In the genomic region with DNA sequence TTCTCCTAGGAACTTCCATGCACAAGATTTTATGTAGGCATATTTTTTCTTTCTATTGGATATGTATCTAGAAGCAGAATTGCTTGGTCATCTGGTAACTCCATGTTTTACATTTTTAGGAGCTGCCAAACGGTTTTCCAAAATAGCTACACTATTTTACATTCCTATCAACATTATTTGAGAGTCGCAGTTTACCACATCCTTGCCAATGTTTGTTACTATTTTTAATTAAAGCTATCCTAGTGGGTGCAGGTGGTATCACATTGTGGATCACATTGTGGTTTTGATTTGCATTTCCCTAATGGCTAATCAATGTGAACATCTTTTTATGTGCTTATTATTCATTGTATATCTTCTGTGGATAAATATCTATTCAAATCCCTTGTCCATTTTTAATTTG, we compare ENCODE assay signal across 21 cellular contexts. TPM values are rescaled to one million over a fixed set of nuclear protein-coding genes. Genes with fewer than 3 reads are reported as not detected.
"Had no signal": no experiment of that assay in that cellular context is flagged by ENCODE, and none has a peak within 500 bp of the region (broad histone marks: within the 10 kb centered on the region; RNA-seq: fewer than 3 reads in every experiment).

No MANE protein-coding gene starts in this region.

- H3K27me3 ChIP-seq: colonic mucosa, heart left ventricle, suprapubic skin, tibial artery, upper lobe of right lung had no signal

- H3K36me3 Mint-ChIP-seq: stimulated activated effector memory CD8-positive, alpha-beta T cell treated with anti-CD3 and anti-CD28 coated beads, Interleukin-12 subunit alpha, Interleukin-12 subunit beta, amount 100 ng/mL, for 72 hours had no signal

- H3K4me1 Mint-ChIP-seq: stimulated activated effector memory CD8-positive, alpha-beta T cell treated with anti-CD3 and anti-CD28 coated beads, Interleukin-12 subunit alpha, Interleukin-12 subunit beta, amount 100 ng/mL, for 72 hours had no signal

- H3K4me3 Mint-ChIP-seq: nephron progenitor cell; stimulated activated effector memory CD8-positive, alpha-beta T cell treated with anti-CD3 and anti-CD28 coated beads, Interleukin-12 subunit alpha, Interleukin-12 subunit beta, amount 100 ng/mL, for 72 hours had no signal

- ATAC-seq: heart left ventricle; left colon; left ventricle myocardium superior; right cardiac atrium; stimulated activated effector memory CD8-positive, alpha-beta T cell treated with anti-CD3 and anti-CD28 coated beads, Interleukin-12 subunit alpha, Interleukin-12 subunit beta, amount 100 ng/mL, for 72 hours; stimulated activated naive CD8-positive, alpha-beta T cell treated with anti-CD3 and anti-CD28 coated beads, Interleukin-15, Interleukin-2, amounts not matched to agents 100 U/mL and 50 U/mL, for 24 hours; upper lobe of right lung had no signal

- DNase-seq: colonic mucosa; dermis blood vessel endothelial cell; foreskin melanocyte; heart left ventricle; hippocampal formation; left colon; left ventricle myocardium superior; mesenchymal stem cell; midbrain; nephron progenitor cell; right cardiac atrium; stimulated activated CD4-positive, alpha-beta T cell treated with anti-CD3 and anti-CD28 coated beads, Interleukin-4, amount 100 ng/mL, for 1 hour; stimulated activated CD8-positive, alpha-beta memory T cell treated with anti-CD3 and anti-CD28 coated beads, Interleukin-4, amount 100 ng/mL, for 48 hours; stimulated activated naive CD8-positive, alpha-beta T cell treated with anti-CD3 and anti-CD28 coated beads, Interleukin-15, Interleukin-2, amounts not matched to agents 100 U/mL and 50 U/mL, for 24 hours; tibial artery; upper lobe of right lung had no signal

- H3K9me3 ChIP-seq: colonic mucosa, neutrophil, suprapubic skin, upper lobe of right lung had no signal

- H3K27ac Mint-ChIP-seq: nephron progenitor cell; stimulated activated effector memory CD8-positive, alpha-beta T cell treated with anti-CD3 and anti-CD28 coated beads, Interleukin-12 subunit alpha, Interleukin-12 subunit beta, amount 100 ng/mL, for 72 hours had no signal

- H3K36me3 ChIP-seq: colonic mucosa, heart left ventricle, neutrophil, suprapubic skin, tibial artery, upper lobe of right lung had no signal

- H3K27ac ChIP-seq: colonic mucosa, heart left ventricle, neutrophil, suprapubic skin, tibial artery, upper lobe of right lung had no signal

- H3K9me3 Mint-ChIP-seq: stimulated activated effector memory CD8-positive, alpha-beta T cell treated with anti-CD3 and anti-CD28 coated beads, Interleukin-12 subunit alpha, Interleukin-12 subunit beta, amount 100 ng/mL, for 72 hours had no signal

- H3K4me3 ChIP-seq: colonic mucosa, heart left ventricle, lung, suprapubic skin, tibial artery, upper lobe of right lung had no signal

- H3K4me1 ChIP-seq: colonic mucosa, suprapubic skin, upper lobe of right lung had no signal

RNA-seq across cellular contexts. Expression of a gene that starts 48.8 kb away (rescaled TPM):
- total RNA-seq: osteoblast had no signal
